9 cellular contexts compared by ENCODE assay signal in the genomic region with DNA sequence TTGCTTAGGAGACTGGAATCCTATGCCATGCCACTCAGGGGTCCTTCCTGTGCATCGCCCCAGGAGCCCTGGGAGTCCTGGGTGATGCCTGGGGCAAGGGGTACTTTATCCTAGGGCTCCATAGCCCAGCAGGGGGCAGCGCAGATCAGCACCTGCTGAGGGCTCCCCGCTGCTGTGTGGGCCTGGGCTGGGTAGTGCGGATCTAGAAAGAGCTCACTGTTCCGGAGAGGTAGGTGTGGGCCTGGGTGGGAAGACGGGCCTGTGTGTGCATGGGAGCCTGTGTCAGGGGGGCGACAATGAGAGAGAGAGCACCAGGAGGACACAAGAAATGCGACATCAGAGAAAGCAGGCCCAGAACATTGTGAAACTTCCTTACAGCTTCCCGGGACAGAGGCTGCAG. TPM values are rescaled to one million over a fixed set of nuclear protein-coding genes. Genes with fewer than 3 reads are reported as not detected.
DNase-seq lines count a peak whose midpoint lies in the region; ATAC-seq and TF ChIP-seq lines count a peak whose summit lies in the region.
"Had no signal": no experiment of that assay in that cellular context is flagged by ENCODE, and none has a peak within 500 bp of the region (broad histone marks: within the 10 kb centered on the region; RNA-seq: fewer than 3 reads in every experiment).

No MANE protein-coding gene starts in this region.

- ATAC-seq in GM23338 (peak; percentile 86), foreskin keratinocyte (no peak), GM18873 (IDR thresholded peaks at IDR 0.05; ENCODE audit: low FRiP score, unreplicated experiment) (no peak), GM21825 (IDR thresholded peaks at IDR 0.05; ENCODE audit: unreplicated experiment) (no peak)

- H3K4me3 Mint-ChIP-seq in GM23338, result no peak overlapping the region
- H3K4me3 Mint-ChIP-seq in activated CD4-positive, alpha-beta T cell treated with anti-CD3 and anti-CD28 coated beads, Interleukin-2, amount 10 ng/mL, durations not matched to agents 24 days and 14 days, result no peak overlapping the region

- no peak overlapping the region for H3K27ac ChIP-seq in GM23338 (ENCODE audit: low read depth)
- no peak overlapping the region for H3K27ac ChIP-seq in foreskin keratinocyte
- H3K27ac ChIP-seq: epithelial cell of prostate had no signal

- no peaks in the 10 kb centered on the region for H3K36me3 Mint-ChIP-seq in GM23338 (ENCODE audit: low read depth)
- H3K36me3 Mint-ChIP-seq in activated CD4-positive, alpha-beta T cell treated with anti-CD3 and anti-CD28 coated beads, Interleukin-2, amount 10 ng/mL, durations not matched to agents 24 days and 14 days (ENCODE audit: low read depth), result no peaks in the 10 kb centered on the region

- H3K27ac Mint-ChIP-seq in GM23338, result no peak overlapping the region
- H3K27ac Mint-ChIP-seq in activated CD4-positive, alpha-beta T cell treated with anti-CD3 and anti-CD28 coated beads, Interleukin-2, amount 10 ng/mL, durations not matched to agents 24 days and 14 days, result no peak overlapping the region

- TF ChIP-seq CTCF in AG10803 (conservative IDR thresholded peaks at IDR 0.05; ENCODE audit: low read length) (peak; percentile 35), GM23338 (conservative IDR thresholded peaks at IDR 0.05; ENCODE audit: low read depth in 2 of 2) (peak; percentile 65 to 85), foreskin keratinocyte (conservative IDR thresholded peaks at IDR 0.05) (peak; percentile 62)

- peaks cover 7% of the 10 kb centered on the region for H3K27me3 Mint-ChIP-seq in GM23338 (ENCODE audit: insufficient read depth, low read depth, poor library complexity)
- peaks cover 5% of the 10 kb centered on the region for H3K27me3 Mint-ChIP-seq in activated CD4-positive, alpha-beta T cell treated with anti-CD3 and anti-CD28 coated beads, Interleukin-2, amount 10 ng/mL, durations not matched to agents 24 days and 14 days

- no peaks in the 10 kb centered on the region for H3K79me2 ChIP-seq in GM23338 (replicated peaks; ENCODE audit: insufficient read depth)

- H4K20me1 ChIP-seq in GM23338 (replicated peaks; ENCODE audit: insufficient read depth), result no peaks in the 10 kb centered on the region; the same call in none of the 2 replicates

- no peak overlapping the region for H2AFZ ChIP-seq in GM23338

- no peaks in the 10 kb centered on the region for H3K9me3 Mint-ChIP-seq in GM23338
- H3K9me3 Mint-ChIP-seq in activated CD4-positive, alpha-beta T cell treated with anti-CD3 and anti-CD28 coated beads, Interleukin-2, amount 10 ng/mL, durations not matched to agents 24 days and 14 days, result no peaks in the 10 kb centered on the region

- H3K4me1 Mint-ChIP-seq in GM23338, result peaks cover 40% of the 10 kb centered on the region
- no peaks in the 10 kb centered on the region for H3K4me1 Mint-ChIP-seq in activated CD4-positive, alpha-beta T cell treated with anti-CD3 and anti-CD28 coated beads, Interleukin-2, amount 10 ng/mL, durations not matched to agents 24 days and 14 days

- H3K4me1 ChIP-seq in GM23338 (ENCODE audit: insufficient read depth), result peaks cover 10% of the 10 kb centered on the region; the same call in 1 of the 2 replicates
- peaks cover 7% of the 10 kb centered on the region for H3K4me1 ChIP-seq in foreskin keratinocyte

- DNase-seq in AG10803 (ENCODE audit: low read depth) (no peak), GM23338 (ENCODE audit: low spot score) (peak; percentile 81), foreskin keratinocyte (no peak), pons (ENCODE audit: low spot score) (peak; percentile 53), GOT3 (lab: John Stamatoyannopoulos, UW) (no peak)
- peak; percentile 74 for DNase-seq in activated CD4-positive, alpha-beta T cell treated with anti-CD3 and anti-CD28 coated beads, Interleukin-2, amount 10 ng/mL, durations not matched to agents 24 days and 14 days

- no peaks in the 10 kb centered on the region for H3F3A ChIP-seq in GM23338 (replicated peaks; ENCODE audit: low read depth)

- intact Hi-C loops in activated CD4-positive, alpha-beta T cell treated with anti-CD3 and anti-CD28 coated beads, Interleukin-2, amount 10 ng/mL, durations not matched to agents 24 days and 14 days (cut with micrococcal nuclease), result no loop called here

- H3K4me3 ChIP-seq in AG10803 (ENCODE audit: low read length) (no peak overlapping the region), GM23338 (no peak overlapping the region)

- H3K4me2 ChIP-seq in GM23338, result no peak overlapping the region

- no peaks in the 10 kb centered on the region; the same call in 1 of the 2 replicates for H3K36me3 ChIP-seq in GM23338 (ENCODE audit: insufficient read depth)

- no peaks in the 10 kb centered on the region for H3K9me2 ChIP-seq in GM23338 (ENCODE audit: insufficient read depth)

- H3K27me3 ChIP-seq in GM23338 (ENCODE audit: insufficient read depth) (no peaks in the 10 kb centered on the region), foreskin keratinocyte (no peaks in the 10 kb centered on the region)

TF ChIP-seq in GM23338, 12 proteins besides CTCF, POLR2A, EP300 and RAD21 (continues in another document):
- TF ChIP-seq EZH2 (IDR thresholded peaks at IDR 0.05; ENCODE audit: low read depth, unreplicated experiment) (no peak), ZNF114 (CRISPR knock-in tag; IDR thresholded peaks at IDR 0.05) (no peak), ZNF331 (CRISPR knock-in tag; IDR thresholded peaks at IDR 0.05; ENCODE audit: low read depth) (no peak), CREB1 (CRISPR knock-in tag; IDR thresholded peaks at IDR 0.05; ENCODE audit: low read depth) (no peak), JUNB (IDR thresholded peaks at IDR 0.05; ENCODE audit: unreplicated experiment) (no peak), POLR2AphosphoS5 (IDR thresholded peaks at IDR 0.05; ENCODE audit: low read depth) (no peak), NANOG (IDR thresholded peaks at IDR 0.05; ENCODE audit: borderline replicate concordance) (no peak), STAT1 (IDR thresholded peaks at IDR 0.05; ENCODE audit: unreplicated experiment) (no peak)
- TF ChIP-seq, protein P1, sequence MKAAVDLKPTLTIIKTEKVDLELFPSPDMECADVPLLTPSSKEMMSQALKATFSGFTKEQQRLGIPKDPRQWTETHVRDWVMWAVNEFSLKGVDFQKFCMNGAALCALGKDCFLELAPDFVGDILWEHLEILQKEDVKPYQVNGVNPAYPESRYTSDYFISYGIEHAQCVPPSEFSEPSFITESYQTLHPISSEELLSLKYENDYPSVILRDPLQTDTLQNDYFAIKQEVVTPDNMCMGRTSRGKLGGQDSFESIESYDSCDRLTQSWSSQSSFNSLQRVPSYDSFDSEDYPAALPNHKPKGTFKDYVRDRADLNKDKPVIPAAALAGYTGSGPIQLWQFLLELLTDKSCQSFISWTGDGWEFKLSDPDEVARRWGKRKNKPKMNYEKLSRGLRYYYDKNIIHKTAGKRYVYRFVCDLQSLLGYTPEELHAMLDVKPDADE (IDR thresholded peaks at IDR 0.05), result no peak
- TF ChIP-seq, protein P2, sequence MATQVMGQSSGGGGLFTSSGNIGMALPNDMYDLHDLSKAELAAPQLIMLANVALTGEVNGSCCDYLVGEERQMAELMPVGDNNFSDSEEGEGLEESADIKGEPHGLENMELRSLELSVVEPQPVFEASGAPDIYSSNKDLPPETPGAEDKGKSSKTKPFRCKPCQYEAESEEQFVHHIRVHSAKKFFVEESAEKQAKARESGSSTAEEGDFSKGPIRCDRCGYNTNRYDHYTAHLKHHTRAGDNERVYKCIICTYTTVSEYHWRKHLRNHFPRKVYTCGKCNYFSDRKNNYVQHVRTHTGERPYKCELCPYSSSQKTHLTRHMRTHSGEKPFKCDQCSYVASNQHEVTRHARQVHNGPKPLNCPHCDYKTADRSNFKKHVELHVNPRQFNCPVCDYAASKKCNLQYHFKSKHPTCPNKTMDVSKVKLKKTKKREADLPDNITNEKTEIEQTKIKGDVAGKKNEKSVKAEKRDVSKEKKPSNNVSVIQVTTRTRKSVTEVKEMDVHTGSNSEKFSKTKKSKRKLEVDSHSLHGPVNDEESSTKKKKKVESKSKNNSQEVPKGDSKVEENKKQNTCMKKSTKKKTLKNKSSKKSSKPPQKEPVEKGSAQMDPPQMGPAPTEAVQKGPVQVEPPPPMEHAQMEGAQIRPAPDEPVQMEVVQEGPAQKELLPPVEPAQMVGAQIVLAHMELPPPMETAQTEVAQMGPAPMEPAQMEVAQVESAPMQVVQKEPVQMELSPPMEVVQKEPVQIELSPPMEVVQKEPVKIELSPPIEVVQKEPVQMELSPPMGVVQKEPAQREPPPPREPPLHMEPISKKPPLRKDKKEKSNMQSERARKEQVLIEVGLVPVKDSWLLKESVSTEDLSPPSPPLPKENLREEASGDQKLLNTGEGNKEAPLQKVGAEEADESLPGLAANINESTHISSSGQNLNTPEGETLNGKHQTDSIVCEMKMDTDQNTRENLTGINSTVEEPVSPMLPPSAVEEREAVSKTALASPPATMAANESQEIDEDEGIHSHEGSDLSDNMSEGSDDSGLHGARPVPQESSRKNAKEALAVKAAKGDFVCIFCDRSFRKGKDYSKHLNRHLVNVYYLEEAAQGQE (IDR thresholded peaks at IDR 0.05; ENCODE audit: unreplicated experiment), result no peak

RNA-seq across cellular contexts. Expression of a gene that starts 11.4 kb away (rescaled TPM):
- total RNA-seq in GM23338 (2014; rRNA removed; shearing (Covaris generic)), result 35.1 and 42.8 TPM in 2 replicates
- polyA plus RNA-seq in GM23338 (2016; fragmentation: Nextera tagmentation; extraction: Ambion mirVana) (8.9 and 11.4 TPM in 2 replicates), foreskin keratinocyte (12.5 and 14.1 TPM in 2 replicates)
- total RNA-seq in activated CD4-positive, alpha-beta T cell treated with anti-CD3 and anti-CD28 coated beads, Interleukin-2, amount 10 ng/mL, durations not matched to agents 24 days and 14 days, result not detected in 2 replicates
- total RNA-seq in foreskin keratinocyte, result 26.5 and 26.6 TPM in 2 replicates

Comparison
In these comparisons a context has a peak if more than half of its experiments do, and no peak if none do; other contexts are left out.
1. DNase-seq: peak in GM23338 (single experiment), activated CD4-positive, alpha-beta T cell treated with anti-CD3 and anti-CD28 coated beads, Interleukin-2, amount 10 ng/mL, durations not matched to agents 24 days and 14 days (single experiment) and pons (single experiment); none in AG10803 (single experiment), foreskin keratinocyte (0 of 2) and GOT3 (single experiment).
2. RNA of a gene that starts 11.4 kb away (total RNA-seq): 35.1 to 42.8 TPM in GM23338 and 26.5 to 26.6 TPM in foreskin keratinocyte; not detected in activated CD4-positive, alpha-beta T cell treated with anti-CD3 and anti-CD28 coated beads, Interleukin-2, amount 10 ng/mL, durations not matched to agents 24 days and 14 days; every median in the first group is over 10 times any median in the second.
3. Peak in every context shown above with its lines, with median percentiles within 50 percentile points of each other: CTCF ChIP-seq.